In the genomic region with DNA sequence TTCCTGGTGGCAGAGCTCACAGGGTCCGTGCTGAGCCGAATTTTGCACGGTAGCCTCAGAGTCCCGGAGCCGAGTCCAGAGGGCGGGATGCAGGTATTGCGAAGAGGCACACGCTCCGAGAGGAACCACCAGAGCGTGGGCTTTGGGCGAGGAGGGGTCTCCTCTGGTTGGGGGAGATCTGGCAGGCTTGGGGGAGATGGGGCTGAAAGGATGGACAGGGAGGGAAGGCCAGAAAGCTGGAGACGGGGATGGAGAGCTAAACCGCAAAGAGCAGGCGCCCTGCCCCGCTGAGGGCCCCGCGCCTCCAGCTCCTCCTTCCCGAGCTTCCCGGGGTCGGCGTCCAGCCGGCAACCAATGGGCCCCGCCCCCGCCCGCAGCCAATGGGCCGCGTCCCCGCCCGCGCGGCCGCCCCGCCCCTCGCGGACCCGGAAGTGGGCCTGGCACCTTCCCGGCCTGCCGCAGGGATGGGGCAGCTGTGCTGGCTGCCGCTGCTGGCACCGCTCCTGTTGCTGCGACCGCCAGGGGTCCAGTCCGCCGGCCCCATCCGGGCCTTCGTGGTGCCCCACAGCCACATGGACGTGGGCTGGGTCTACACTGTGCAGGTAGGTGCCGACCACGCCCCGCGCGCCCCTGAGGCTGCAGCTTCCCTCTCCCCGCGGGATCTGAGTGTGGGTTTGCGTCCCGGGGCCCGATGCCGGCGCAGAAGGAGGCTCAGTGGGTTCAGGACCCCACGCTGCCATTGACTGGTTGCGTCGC, we compare ENCODE assay signal across 8 cellular contexts. TPM values are rescaled to one million over a fixed set of nuclear protein-coding genes. Genes with fewer than 3 reads are reported as not detected.
DNase-seq lines count a peak whose midpoint lies in the region; ATAC-seq and TF ChIP-seq lines count a peak whose summit lies in the region.

A gene (plus strand): TSS at position 443 of the 756 bp plus-strand sequence. CDS start 22 bp downstream, at position 465.

- ATAC-seq in GM18870 (IDR thresholded peaks at IDR 0.05; ENCODE audit: unreplicated experiment): peak; percentile 71
- peak; percentile 90 for ATAC-seq in HG03108 (IDR thresholded peaks at IDR 0.05; ENCODE audit: unreplicated experiment)

- peak within 1 kb of the TSS; percentile 83 for H3K4me3 Mint-ChIP-seq in chondrocyte (ENCODE audit: unreplicated experiment)

- H3K36me3 Mint-ChIP-seq in chondrocyte (ENCODE audit: low read depth): peaks cover 7% of the 10 kb centered on the region

- peaks cover 8% of the 10 kb centered on the region for H3K9me3 Mint-ChIP-seq in chondrocyte (ENCODE audit: low read depth)

- no peak for TF ChIP-seq CTCF in AG09309 (IDR thresholded peaks at IDR 0.05; ENCODE audit: control insufficient read depth, insufficient read depth, low read depth, low read length, missing control alignments)
- TF ChIP-seq CTCF in chondrocyte (IDR thresholded peaks at IDR 0.05): peak; percentile 38

- H3K4me1 Mint-ChIP-seq in chondrocyte (ENCODE audit: low read depth): peaks cover 10% of the 10 kb centered on the region

- H3K27me3 Mint-ChIP-seq in chondrocyte (ENCODE audit: low read depth): peaks cover 8% of the 10 kb centered on the region

- DNase-seq in AG09309 (ENCODE audit: low read depth) (peak; percentile 4), NCI-H226 (peak; percentile 66), chondrocyte (ENCODE audit: low spot score) (no peak), kidney tubule cell (ENCODE audit: low spot score) (peak; percentile 83)
- peak; percentile 77 to 80 for DNase-seq in activated CD4-positive, alpha-beta T cell treated with anti-CD3 and anti-CD28 coated beads for 24 hours (ENCODE audit: low read depth in 2 of 2)
- peak; percentile 40 to 74 for DNase-seq in stimulated activated CD4-positive, alpha-beta T cell treated with anti-CD3 and anti-CD28 coated beads, Interleukin-1b, Interleukin-23, amount 100 ng/mL, for 1 hour (ENCODE audit: low read depth in 2 of 2)

- peak within 1 kb of the TSS; percentile 91 for H3K4me3 ChIP-seq in AG09309 (ENCODE audit: control insufficient read depth, low read depth, low read length)

- H3K27ac Mint-ChIP-seq in chondrocyte (ENCODE audit: unreplicated experiment): peak within 1 kb of the TSS; percentile 36

RNA-seq across cellular contexts. Expression of the gene that starts here (rescaled TPM):
- 36.7 to 46.4 TPM (median 44.1 TPM) in 3 replicates for total RNA-seq in chondrocyte
